ENCODE assay signal across 28 cellular contexts in the genomic region with DNA sequence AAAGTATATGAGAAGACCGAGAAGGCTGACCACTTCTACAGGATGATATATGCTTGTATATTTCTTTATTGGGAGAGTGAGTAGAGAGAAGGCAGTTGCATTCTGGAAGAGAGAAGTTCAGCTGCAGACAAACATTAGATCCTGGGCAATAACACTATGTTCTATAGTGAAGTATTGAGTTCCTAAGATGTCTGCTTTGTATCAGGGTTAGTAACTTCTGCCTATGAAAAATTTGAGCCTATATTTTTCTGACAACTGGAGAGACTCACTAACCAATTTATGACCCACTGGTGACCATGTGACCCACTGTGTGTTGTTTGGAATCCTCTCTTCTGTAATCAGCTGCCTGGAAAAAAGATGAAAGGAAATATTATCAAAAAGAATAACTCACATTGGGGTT. TPM values are rescaled to one million over a fixed set of nuclear protein-coding genes. Genes with fewer than 3 reads are reported as not detected.
"Had no signal": no experiment of that assay in that cellular context is flagged by ENCODE, and none has a peak within 500 bp of the region (broad histone marks: within the 10 kb centered on the region; RNA-seq: fewer than 3 reads in every experiment).

No MANE protein-coding gene starts in this region.

- ATAC-seq: esophagus mucosa; foreskin keratinocyte; gastroesophageal sphincter; heart left ventricle; left cardiac atrium; left lung; natural killer cell treated with Interleukin-12 subunit alpha and Interleukin-12 subunit beta and Interleukin-15 and Interleukin-18, amount 100 ng/mL, for 72 hours; sciatic nerve had no signal

- H3K4me1 ChIP-seq: colonic mucosa, gastroesophageal sphincter, left lung, prostate gland, stomach, tibial artery had no signal

- H3K4me3 ChIP-seq: colonic mucosa, gastroesophageal sphincter, heart left ventricle, hepatocyte, left lung, prostate gland, right atrium auricular region, smooth muscle cell, stomach, tibial artery had no signal

- H3K4me1 Mint-ChIP-seq: naive B cell had no signal

- H3K27ac Mint-ChIP-seq: dendritic cell treated with granulocyte-macrophage colony-stimulating factor and Interleukin-4, amounts not matched to agents 40 ng/mL and 50 ng/mL, for 4 days; endodermal cell; naive B cell; natural killer cell treated with Interleukin-12 subunit alpha and Interleukin-12 subunit beta and Interleukin-15 and Interleukin-18, amount 100 ng/mL, for 72 hours; type B pancreatic cell had no signal

- H3K27ac ChIP-seq: colonic mucosa, epithelial cell of prostate, foreskin keratinocyte, gastroesophageal sphincter, hepatocyte, left lung, prostate gland, right atrium auricular region, stomach, tibial artery had no signal

- H3K9me3 ChIP-seq: colonic mucosa, gastroesophageal sphincter, heart left ventricle, left lung, prostate gland, right atrium auricular region, stomach, tibial artery had no signal

- H2AFZ ChIP-seq: hepatocyte had no signal

- H3K9me3 Mint-ChIP-seq: dendritic cell treated with granulocyte-macrophage colony-stimulating factor and Interleukin-4, amounts not matched to agents 40 ng/mL and 50 ng/mL, for 4 days; endodermal cell; natural killer cell treated with Interleukin-12 subunit alpha and Interleukin-12 subunit beta and Interleukin-15 and Interleukin-18, amount 100 ng/mL, for 72 hours; type B pancreatic cell had no signal

- H3K27me3 ChIP-seq: colonic mucosa, foreskin keratinocyte, gastroesophageal sphincter, heart left ventricle, hepatocyte, left lung, right atrium auricular region, stomach, tibial artery had no signal

- H3K36me3 ChIP-seq: colonic mucosa, gastroesophageal sphincter, left lung, prostate gland, right atrium auricular region, stomach, tibial artery had no signal

- DNase-seq: colonic mucosa; effector CD8-positive, alpha-beta T cell; endodermal cell; foreskin keratinocyte; heart left ventricle; left cardiac atrium; left lung; naive B cell; nucleus accumbens; stimulated activated CD4-positive, alpha-beta T cell treated with anti-CD3 and anti-CD28 coated beads, Interleukin-12 subunit alpha, Interleukin-12 subunit beta, amount 100 ng/mL, for 4 hours; stimulated activated CD4-positive, alpha-beta T cell treated with anti-CD3 and anti-CD28 coated beads, Interleukin-1b, Interleukin-23, amount 100 ng/mL, for 48 hours; stimulated activated CD4-positive, alpha-beta T cell treated with anti-CD3 and anti-CD28 coated beads, Interleukin-4, amount 100 ng/mL, for 1 hour; stimulated activated CD8-positive, alpha-beta memory T cell treated with anti-CD3 and anti-CD28 coated beads, Interleukin-4, amount 100 ng/mL, for 48 hours; stimulated activated naive CD4-positive, alpha-beta T cell treated with Interleukin-2 at 50 U/mL for 16 hours; stomach; tibial artery had no signal

- H3K36me3 Mint-ChIP-seq: naive B cell, type B pancreatic cell had no signal

- H3K27me3 Mint-ChIP-seq: dendritic cell treated with granulocyte-macrophage colony-stimulating factor and Interleukin-4, amounts not matched to agents 40 ng/mL and 50 ng/mL, for 4 days; natural killer cell treated with Interleukin-12 subunit alpha and Interleukin-12 subunit beta and Interleukin-15 and Interleukin-18, amount 100 ng/mL, for 72 hours; type B pancreatic cell had no signal

- H3K4me2 ChIP-seq: hepatocyte, smooth muscle cell had no signal

- H3K4me3 Mint-ChIP-seq: dendritic cell treated with granulocyte-macrophage colony-stimulating factor and Interleukin-4, amounts not matched to agents 40 ng/mL and 50 ng/mL, for 4 days; endodermal cell; naive B cell; natural killer cell treated with Interleukin-12 subunit alpha and Interleukin-12 subunit beta and Interleukin-15 and Interleukin-18, amount 100 ng/mL, for 72 hours; type B pancreatic cell had no signal

RNA-seq across cellular contexts. Expression of a gene that starts 35.3 kb away (rescaled TPM):
- total RNA-seq: osteocyte had no signal
